ENCODE assay signal across 7 cellular contexts in genomic region chr9:133355881-133356357, GRCh38. TPM values are rescaled to one million over a fixed set of nuclear protein-coding genes. Genes with fewer than 3 reads are reported as not detected.
A peak's percentile ranks its signal among the peaks of the same experiment; 100 is the strongest.
DNase-seq lines count a peak whose midpoint lies in the region; ATAC-seq and TF ChIP-seq lines count a peak whose summit lies in the region.

No MANE protein-coding gene starts in this region.

- peak overlapping the region; percentile 82 to 87 (median 84) for H3K4me3 Mint-ChIP-seq in T-cell
- peak overlapping the region; percentile 89 for H3K4me3 Mint-ChIP-seq in progenitor cell of endocrine pancreas (ENCODE audit: low read depth)

- peak overlapping the region; percentile 90 for H3K4me3 ChIP-seq in fibroblast of the aortic adventitia (ENCODE audit: low read depth, low read length)

- POLR2A ChIA-PET in T-cell (lab: Charles Lee) = interaction anchor here (0.6 to 2.3 kb wide), 3 partner anchors 8 to 677 kb away, joined by 3 to 9 read pairs (median 6); no protein-coding TSS in a partner anchor

- no peaks in the 10 kb centered on the region for H3K27me3 Mint-ChIP-seq in T-cell
- no peaks in the 10 kb centered on the region for H3K27me3 Mint-ChIP-seq in progenitor cell of endocrine pancreas

- peak; percentile 6 for TF ChIP-seq CTCF in fibroblast of the aortic adventitia (IDR thresholded peaks at IDR 0.05; ENCODE audit: insufficient read depth, low read length)
- TF ChIP-seq CTCF in progenitor cell of endocrine pancreas (IDR thresholded peaks at IDR 0.05; ENCODE audit: unreplicated experiment) = peak; percentile 9

- H3K9me3 Mint-ChIP-seq in T-cell (no peaks in the 10 kb centered on the region), progenitor cell of endocrine pancreas (ENCODE audit: low read depth) (no peaks in the 10 kb centered on the region)

- H3K36me3 Mint-ChIP-seq in T-cell = peaks cover 19% of the 10 kb centered on the region
- peaks cover 12% of the 10 kb centered on the region for H3K36me3 Mint-ChIP-seq in progenitor cell of endocrine pancreas (ENCODE audit: insufficient read depth)

- CTCF ChIA-PET in T-cell (lab: Charles Lee) = interaction anchor here (0.8 to 2.8 kb wide), 3 partner anchors 15 to 170 kb away, joined by 3 to 16 read pairs (median 4); no protein-coding TSS in a partner anchor

- peak in 1 of 34 experiments; percentile 16 for DNase-seq in T-cell
- no peak for DNase-seq in fibroblast of the aortic adventitia (ENCODE audit: low read depth)
- DNase-seq in progenitor cell of endocrine pancreas (ENCODE audit: low spot score, unreplicated experiment) = no peak
- DNase-seq in NCI-H2029 (lab: John Stamatoyannopoulos, UW) = no peak
- DNase-seq in AML-193 (lab: John Stamatoyannopoulos, UW) = no peak

- peak; percentile 26 for ATAC-seq in GM18867 (IDR thresholded peaks at IDR 0.05; ENCODE audit: unreplicated experiment)
- peak; percentile 37 for ATAC-seq in HG02885 (IDR thresholded peaks at IDR 0.05; ENCODE audit: poor library complexity, unreplicated experiment)
- peak; percentile 43 to 56 (median 51) for ATAC-seq in T-cell (replicated peaks in 1 of 4)

- H3K4me1 Mint-ChIP-seq in T-cell = peaks cover 25 to 47% (median 44%) of the 10 kb centered on the region in 3 donors
- H3K4me1 Mint-ChIP-seq in progenitor cell of endocrine pancreas (ENCODE audit: low read depth) = peaks cover 8% of the 10 kb centered on the region

- H3K27ac Mint-ChIP-seq in T-cell (peak overlapping the region; percentile 84 to 85), progenitor cell of endocrine pancreas (peak overlapping the region; percentile 95)

RNA-seq across cellular contexts. Expression of gene SURF1, which starts 0.4 kb away (rescaled TPM):
- 10 to 100 TPM; 33.0 to 58.7 (median 58.3) TPM for total RNA-seq in T-cell
- total RNA-seq in fibroblast of the aortic adventitia (ENCODE audit: low replicate concordance) = 25.1 and 49.3 TPM in 2 replicates
- total RNA-seq in progenitor cell of endocrine pancreas = 36.3 and 42.9 TPM in 2 replicates

RNA-seq across cellular contexts. Expression of gene SURF2, which starts 0.4 kb away (rescaled TPM):
- total RNA-seq in T-cell (10 to 100 TPM; 17.0 to 25.3 (median 24.9) TPM), fibroblast of the aortic adventitia (ENCODE audit: low replicate concordance) (12.5 and 33.9 TPM in 2 replicates), progenitor cell of endocrine pancreas (15.8 and 19.8 TPM in 2 replicates)

RNA-seq across cellular contexts. Expression of gene RPL7A, which starts 7.9 kb away (rescaled TPM):
- 1,000 to 10,000 TPM; 2,623 to 2,692 (median 2,659) TPM for total RNA-seq in T-cell
- 2,301 and 2,411 TPM in 2 replicates for total RNA-seq in fibroblast of the aortic adventitia (ENCODE audit: low replicate concordance)
- total RNA-seq in progenitor cell of endocrine pancreas = 2,045 and 2,098 TPM in 2 replicates

RNA-seq across cellular contexts. Expression of gene MED22, which starts 8.0 kb away (rescaled TPM):
- 10 to 100 TPM; 25.9 to 44.8 (median 40.7) TPM for total RNA-seq in T-cell
- total RNA-seq in fibroblast of the aortic adventitia (ENCODE audit: low replicate concordance) = 17.7 and 19.7 TPM in 2 replicates
- 48.4 and 49.2 TPM in 2 replicates for total RNA-seq in progenitor cell of endocrine pancreas

RNA-seq across cellular contexts. Expression of gene SURF6, which starts 19.9 kb away (rescaled TPM):
- total RNA-seq in T-cell (10 to 100 TPM; 18.5 to 35.0 (median 31.1) TPM), fibroblast of the aortic adventitia (ENCODE audit: low replicate concordance) (6.9 and 13.5 TPM in 2 replicates), progenitor cell of endocrine pancreas (21.3 and 23.1 TPM in 2 replicates)
